ENCODE assay signal across 8 cellular contexts in the genomic region with DNA sequence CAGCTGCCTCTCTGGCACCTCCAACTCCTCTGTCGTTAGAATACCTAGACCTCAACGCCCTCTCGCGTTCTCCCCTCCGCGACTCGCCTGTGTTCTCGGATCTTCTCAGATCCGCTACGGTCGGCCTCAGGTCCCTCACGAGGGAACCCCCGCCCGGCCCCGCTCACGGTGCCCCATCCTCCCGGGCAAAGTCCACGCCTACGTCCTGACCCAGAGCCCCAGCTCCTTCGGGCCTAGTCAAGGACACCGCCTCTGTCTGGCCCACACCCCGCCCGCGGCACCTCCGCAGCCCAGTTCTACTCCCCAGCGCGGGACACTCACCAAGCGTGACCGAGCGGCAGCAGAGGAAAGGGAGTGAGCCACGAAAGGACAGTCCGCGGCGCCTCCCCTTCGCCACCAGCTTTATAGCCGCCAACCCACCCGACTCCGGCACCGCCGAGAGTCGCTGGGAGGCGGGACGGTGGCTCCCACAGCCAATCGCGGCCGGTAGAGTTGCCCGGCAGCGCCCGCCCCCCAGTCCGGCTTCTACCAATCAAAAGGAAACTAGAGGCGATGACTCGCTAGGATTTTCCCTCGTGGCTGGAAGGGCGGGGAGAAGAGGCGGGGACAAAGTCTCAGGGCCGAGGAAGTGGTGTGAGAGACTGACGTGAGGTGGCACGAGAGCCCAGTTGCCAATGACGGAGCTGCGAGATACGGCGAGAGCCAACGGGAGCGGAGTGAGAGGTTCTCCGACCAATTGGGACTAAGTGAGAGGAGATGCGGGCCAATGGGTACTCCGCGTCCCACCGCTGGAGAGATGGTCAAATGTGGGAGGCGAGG. TPM values are rescaled to one million over a fixed set of nuclear protein-coding genes. Genes with fewer than 3 reads are reported as not detected.
A peak's percentile ranks its signal among the peaks of the same experiment; 100 is the strongest.
DNase-seq lines count a peak whose midpoint lies in the region; ATAC-seq and TF ChIP-seq lines count a peak whose summit lies in the region.

TSS of gene HMGCS1 (minus strand) at position 378 of the 819 bp plus-strand sequence. CDS start 14,447 bp downstream, outside the sequence.

- POLR2A ChIA-PET in activated CD4-positive, alpha-beta T cell treated with anti-CD3 and anti-CD28 coated beads, Interleukin-2, amount 10 ng/mL, durations not matched to agents 7 days and 5 days (lab: Charles Lee), result interaction anchor here (0.6 to 1.7 kb wide), 3 partner anchors 171 to 344 kb away, joined by 3 to 7 read pairs (median 5); partner anchors contain the start of genes TMEM267 and ZNF131

- H3K27ac Mint-ChIP-seq in activated CD4-positive, alpha-beta T cell treated with anti-CD3 and anti-CD28 coated beads, Interleukin-2, amount 10 ng/mL, durations not matched to agents 7 days and 5 days, result peak within 1 kb of the TSS; percentile 91

- 0 out of 2 replicates have a peak, but pooled peaks cover 12% of the 10 kb centered on the region for H3K9me3 ChIP-seq in BLaER1

- CTCF ChIA-PET in activated CD4-positive, alpha-beta T cell treated with anti-CD3 and anti-CD28 coated beads, Interleukin-2, amount 10 ng/mL, durations not matched to agents 7 days and 5 days (lab: Charles Lee), result interaction anchor here (0.8 to 2.3 kb wide), 11 partner anchors 10 to 305 kb away, joined by 3 to 10 read pairs (median 3); partner anchors contain the start of gene TMEM267

- H3K4me1 ChIP-seq in BLaER1, result peaks cover 39% of the 10 kb centered on the region

- H3K36me3 Mint-ChIP-seq in activated CD4-positive, alpha-beta T cell treated with anti-CD3 and anti-CD28 coated beads, Interleukin-2, amount 10 ng/mL, durations not matched to agents 7 days and 5 days (ENCODE audit: low read depth), result peaks cover 14% of the 10 kb centered on the region

- TF ChIP-seq CTCF in coronary artery (IDR thresholded peaks at IDR 0.05), result no peak

- H3K9me3 Mint-ChIP-seq in activated CD4-positive, alpha-beta T cell treated with anti-CD3 and anti-CD28 coated beads, Interleukin-2, amount 10 ng/mL, durations not matched to agents 7 days and 5 days, result peaks cover 15% of the 10 kb centered on the region

- peaks cover 15% of the 10 kb centered on the region for H3K36me3 ChIP-seq in BLaER1

- peaks cover 33% of the 10 kb centered on the region for H4K20me1 ChIP-seq in BLaER1

- H3K27me3 Mint-ChIP-seq in activated CD4-positive, alpha-beta T cell treated with anti-CD3 and anti-CD28 coated beads, Interleukin-2, amount 10 ng/mL, durations not matched to agents 7 days and 5 days, result no peaks in the 10 kb centered on the region

- peaks cover 65% of the 10 kb centered on the region for H3K4me1 Mint-ChIP-seq in activated CD4-positive, alpha-beta T cell treated with anti-CD3 and anti-CD28 coated beads, Interleukin-2, amount 10 ng/mL, durations not matched to agents 7 days and 5 days

- H3K27ac ChIP-seq in BLaER1 (peak within 1 kb of the TSS; percentile 83), coronary artery (peak within 1 kb of the TSS; percentile 92 to 94), layer of hippocampus (ENCODE audit: low read depth, low read length) (peak within 1 kb of the TSS; percentile 54)

- no peaks in the 10 kb centered on the region for H3K27me3 ChIP-seq in BLaER1
- H3K27me3 ChIP-seq in layer of hippocampus (ENCODE audit: control insufficient read depth, insufficient read depth, low read length), result no peaks in the 10 kb centered on the region

- peak; percentile 94 for ATAC-seq in GM19328 (IDR thresholded peaks at IDR 0.05; ENCODE audit: unreplicated experiment)
- ATAC-seq in HG03520 (IDR thresholded peaks at IDR 0.05; ENCODE audit: unreplicated experiment), result peak; percentile 91

- DNase-seq in NCI-H69 (lab: John Stamatoyannopoulos, UW) (peak; percentile 100), coronary artery (ENCODE audit: low spot score) (peak; percentile 100)
- peak; percentile 99 for DNase-seq in activated CD4-positive, alpha-beta T cell treated with anti-CD3 and anti-CD28 coated beads, Interleukin-2, amount 10 ng/mL, durations not matched to agents 7 days and 5 days
- peak; percentile 96 for DNase-seq in stimulated activated CD4-positive, alpha-beta T cell treated with anti-CD3 and anti-CD28 coated beads, Interleukin-1b, Interleukin-23, amount 100 ng/mL, for 4 hours (ENCODE audit: low read depth in 2 of 2)

- H3K9ac ChIP-seq in BLaER1, result peak within 1 kb of the TSS; percentile 88

- peak within 1 kb of the TSS; percentile 99 for H3K4me3 Mint-ChIP-seq in activated CD4-positive, alpha-beta T cell treated with anti-CD3 and anti-CD28 coated beads, Interleukin-2, amount 10 ng/mL, durations not matched to agents 7 days and 5 days

- H3K4me3 ChIP-seq in BLaER1 (peak within 1 kb of the TSS; percentile 85), coronary artery (peak within 1 kb of the TSS; percentile 91)

- peak within 1 kb of the TSS; percentile 87 for H3K4me2 ChIP-seq in BLaER1

RNA-seq across cellular contexts. Expression of gene HMGCS1, which starts in this region (rescaled TPM):
- 10 to 100 TPM; 54.3 to 57.5 TPM for total RNA-seq in activated CD4-positive, alpha-beta T cell treated with anti-CD3 and anti-CD28 coated beads, Interleukin-2, amount 10 ng/mL, durations not matched to agents 7 days and 5 days

Comparison
In these comparisons a context has a peak if more than half of its experiments do, and no peak if none do; other contexts are left out.
1. Peak in every context shown above with its lines: DNase-seq, ATAC-seq, H3K4me3 ChIP-seq and H3K27ac ChIP-seq.